16 cellular contexts compared by ENCODE assay signal in genomic region chrX:63713510-63713909, GRCh38.
A peak's percentile ranks its signal among the peaks of the same experiment; 100 is the strongest.
DNase-seq lines count a peak whose midpoint lies in the region; ATAC-seq and TF ChIP-seq lines count a peak whose summit lies in the region.
"Had no signal": no experiment of that assay in that cellular context is flagged by ENCODE, and none has a peak within 500 bp of the region (broad histone marks: within the 10 kb centered on the region; RNA-seq: fewer than 3 reads in every experiment).

No MANE protein-coding gene starts in this region.

- peak overlapping the region in 4 of 5 experiments; percentile 12 to 77 (median 64) for H3K27ac Mint-ChIP-seq in brain
- no peak overlapping the region for H3K27ac Mint-ChIP-seq in effector memory CD8-positive, alpha-beta T cell
- H3K27ac Mint-ChIP-seq: activated CD8-positive, alpha-beta T cell treated with anti-CD3 and anti-CD28 coated beads, Interleukin-2, amount 10 ng/mL, durations not matched to agents 7 days and 5 days; activated T-helper 2 cell treated with anti-CD3 and anti-CD28 coated beads, Interferon-gamma antibody, Interleukin-2, Interleukin-4, amounts not matched to agents 10 μg/mL and 5 μg/mL and 100 μg/mL, durations not matched to agents 14 hours and 24 hours and 36 hours; CD14-positive monocyte; dendritic cell treated with granulocyte-macrophage colony-stimulating factor and Interleukin-4, amounts not matched to agents 40 ng/mL and 50 ng/mL, for 4 days had no signal

- peaks cover 52% of the 10 kb centered on the region for H3K36me3 Mint-ChIP-seq in brain
- peaks cover 7% of the 10 kb centered on the region for H3K36me3 Mint-ChIP-seq in effector memory CD8-positive, alpha-beta T cell (ENCODE audit: insufficient read depth)

- no peaks in the 10 kb centered on the region for H3K27me3 Mint-ChIP-seq in brain
- H3K27me3 Mint-ChIP-seq in effector memory CD8-positive, alpha-beta T cell = no peaks in the 10 kb centered on the region
- H3K27me3 Mint-ChIP-seq: dendritic cell treated with granulocyte-macrophage colony-stimulating factor and Interleukin-4, amounts not matched to agents 40 ng/mL and 50 ng/mL, for 4 days had no signal

- H3K4me3 Mint-ChIP-seq in brain = no peak overlapping the region
- H3K4me3 Mint-ChIP-seq in effector memory CD8-positive, alpha-beta T cell = no peak overlapping the region
- H3K4me3 Mint-ChIP-seq: activated CD8-positive, alpha-beta T cell treated with anti-CD3 and anti-CD28 coated beads, Interleukin-2, amount 10 ng/mL, durations not matched to agents 7 days and 5 days; CD14-positive monocyte; dendritic cell treated with granulocyte-macrophage colony-stimulating factor and Interleukin-4, amounts not matched to agents 40 ng/mL and 50 ng/mL, for 4 days had no signal

- peaks cover 13% of the 10 kb centered on the region for H3K4me1 Mint-ChIP-seq in brain
- H3K4me1 Mint-ChIP-seq in effector memory CD8-positive, alpha-beta T cell (ENCODE audit: low read depth in 2 of 2) = peaks cover 5 to 8% of the 10 kb centered on the region in 2 donors
- H3K4me1 Mint-ChIP-seq: CD14-positive monocyte had no signal

- no peak for TF ChIP-seq CTCF in brain (conservative IDR thresholded peaks at IDR 0.05)

- DNase-seq in GM04504 (ENCODE audit: low read depth) = peak; percentile 4
- peak; percentile 35 for DNase-seq in left ventricle myocardium superior
- DNase-seq in pulmonary artery endothelial cell (ENCODE audit: low read depth, low spot score) = peak; percentile 11
- no peak for DNase-seq in effector memory CD8-positive, alpha-beta T cell
- no peak for DNase-seq in HPDE6-E6E7 (ENCODE audit: extremely low spot score)
- DNase-seq: activated CD8-positive, alpha-beta T cell treated with anti-CD3 and anti-CD28 coated beads, Interleukin-2, amount 10 ng/mL, durations not matched to agents 7 days and 5 days; amygdala; DND-41; H7; occipital lobe had no signal

- ATAC-seq in left ventricle myocardium superior (peak; percentile 93), HG03342 (IDR thresholded peaks at IDR 0.05; ENCODE audit: unreplicated experiment) (no peak)
- ATAC-seq in effector memory CD8-positive, alpha-beta T cell (replicated peaks) = no peak
- ATAC-seq: activated CD8-positive, alpha-beta T cell treated with anti-CD3 and anti-CD28 coated beads, Interleukin-2, amount 10 ng/mL, durations not matched to agents 7 days and 5 days; SK-N-SH treated with all-trans-retinoic acid at 6 μM for 48 hours had no signal

- intact Hi-C loops in left ventricle myocardium superior (cut with micrococcal nuclease) = no loop called here

- H3K9me3 Mint-ChIP-seq in brain = peaks cover 0 to 3% (median 2%) of the 10 kb centered on the region in 5 experiments
- no peaks in the 10 kb centered on the region for H3K9me3 Mint-ChIP-seq in effector memory CD8-positive, alpha-beta T cell
- H3K9me3 Mint-ChIP-seq: activated T-helper 2 cell treated with anti-CD3 and anti-CD28 coated beads, Interferon-gamma antibody, Interleukin-2, Interleukin-4, amounts not matched to agents 10 μg/mL and 5 μg/mL and 100 μg/mL, durations not matched to agents 14 hours and 24 hours and 36 hours; dendritic cell treated with granulocyte-macrophage colony-stimulating factor and Interleukin-4, amounts not matched to agents 40 ng/mL and 50 ng/mL, for 4 days had no signal

Comparison
In these comparisons a context has a peak if more than half of its experiments do, and no peak if none do; other contexts are left out.
1. DNase-seq: peak in GM04504 (single experiment), left ventricle myocardium superior (single experiment) and pulmonary artery endothelial cell (single experiment); none in effector memory CD8-positive, alpha-beta T cell (0 of 3) and HPDE6-E6E7 (single experiment).
2. H3K27ac Mint-ChIP-seq: peak in brain (4 of 5); none in effector memory CD8-positive, alpha-beta T cell (0 of 2).